ENCODE assay signal across 8 cellular contexts in genomic region chr3:107599755-107600122, GRCh38.
DNase-seq lines count a peak whose midpoint lies in the region; ATAC-seq, FAIRE-seq and TF ChIP-seq lines count a peak whose summit lies in the region.

No MANE protein-coding gene starts in this region.

- intact Hi-C loops in CD4-positive, alpha-beta T cell (cut with DNase I, micrococcal nuclease): loop anchor here in 1 of 2 experiments (5.0 kb wide), 1 partner anchor 77 kb away; the partner anchor contains the start of gene BBX

- FAIRE-seq in GM19239 (lab: Jason Lieb, UNC): no peak

- peaks cover 79% of the 10 kb centered on the region for H3K4me1 Mint-ChIP-seq in CD4-positive, alpha-beta T cell (ENCODE audit: low read depth)
- H3K4me1 Mint-ChIP-seq in neural crest cell: peaks cover 44% of the 10 kb centered on the region

- H3K27me3 Mint-ChIP-seq in CD4-positive, alpha-beta T cell: no peaks in the 10 kb centered on the region
- H3K27me3 Mint-ChIP-seq in neural crest cell (ENCODE audit: low read depth): no peaks in the 10 kb centered on the region

- POLR2A ChIA-PET in CD4-positive, alpha-beta T cell (lab: Charles Lee): interaction anchor here (0.9 to 2.3 kb wide), 7 partner anchors 15 to 169 kb away, joined by 3 to 11 read pairs (median 4); partner anchors contain the start of gene BBX

- no peaks in the 10 kb centered on the region for H3K27me3 ChIP-seq in CD4-positive, alpha-beta T cell (ENCODE audit: control insufficient read depth, insufficient read depth, low read length)
- H3K27me3 ChIP-seq in duodenal mucosa (ENCODE audit: control insufficient read depth in 1 of 2, insufficient read depth in 2 of 2, low read length in 2 of 2): no peaks in the 10 kb centered on the region

- DNase-seq in CD4-positive, alpha-beta T cell: no peak
- DNase-seq in neural crest cell (ENCODE audit: low read depth, low spot score) (no peak), AG08395 (ENCODE audit: low spot score) (no peak), GM19239 (ENCODE audit: insufficient read length, low spot score) (no peak), SW480 (ENCODE audit: low spot score) (no peak)
- no peak for DNase-seq in activated effector memory CD4-positive, alpha-beta T cell treated with Interleukin-2 at 50 U/mL for 16 hours

- CTCF ChIA-PET in CD4-positive, alpha-beta T cell (lab: Charles Lee): interaction anchor here (0.6 kb wide), 1 partner anchor 15 kb away, joined by 3 read pairs; no protein-coding TSS in a partner anchor

- peaks cover 23% of the 10 kb centered on the region for H3K36me3 Mint-ChIP-seq in CD4-positive, alpha-beta T cell (ENCODE audit: low read depth)
- peaks cover 19% of the 10 kb centered on the region for H3K36me3 Mint-ChIP-seq in neural crest cell (ENCODE audit: low read depth)

- H3K36me3 ChIP-seq in KOPT-K1 (ENCODE audit: insufficient read depth, low read length) (no peaks in the 10 kb centered on the region), duodenal mucosa (ENCODE audit: control insufficient read depth in 1 of 2, insufficient read depth in 2 of 2, low read length in 2 of 2) (no peaks in the 10 kb centered on the region)

- peak overlapping the region; percentile 86 for H3K4me3 Mint-ChIP-seq in CD4-positive, alpha-beta T cell
- H3K4me3 Mint-ChIP-seq in neural crest cell: no peak overlapping the region

- H3K9ac ChIP-seq in duodenal mucosa (ENCODE audit: low read depth in 1 of 2, low read length in 2 of 2): peak overlapping the region in 1 of 2 donors; percentile 67

- H3K9me3 ChIP-seq in CD4-positive, alpha-beta T cell (ENCODE audit: control insufficient read depth, low read length): no peaks in the 10 kb centered on the region
- H3K9me3 ChIP-seq in KOPT-K1 (ENCODE audit: insufficient read depth, low read length, poor library complexity, severe bottlenecking) (peaks cover 6% of the 10 kb centered on the region), duodenal mucosa (ENCODE audit: control insufficient read depth in 1 of 2, low read length in 2 of 2) (no peaks in the 10 kb centered on the region)

- peak overlapping the region; percentile 84 for H3K27ac Mint-ChIP-seq in CD4-positive, alpha-beta T cell
- H3K27ac Mint-ChIP-seq in neural crest cell (ENCODE audit: unreplicated experiment): peak overlapping the region; percentile 82

- no peaks in the 10 kb centered on the region for H3K9me3 Mint-ChIP-seq in CD4-positive, alpha-beta T cell
- peaks cover 6% of the 10 kb centered on the region for H3K9me3 Mint-ChIP-seq in neural crest cell

- peak overlapping the region; percentile 52 for H3K27ac ChIP-seq in CD4-positive, alpha-beta T cell (ENCODE audit: low read depth, low read length)
- H3K27ac ChIP-seq in KOPT-K1 (ENCODE audit: low read depth, low read length, poor library complexity, severe bottlenecking) (peak overlapping the region; percentile 64), duodenal mucosa (ENCODE audit: low read depth, low read length) (peak overlapping the region; percentile 44)

- no peak for TF ChIP-seq CTCF in CD4-positive, alpha-beta T cell (IDR thresholded peaks at IDR 0.05)
- TF ChIP-seq CTCF in neural crest cell (conservative IDR thresholded peaks at IDR 0.05): no peak

- H3K4me1 ChIP-seq in duodenal mucosa (ENCODE audit: control insufficient read depth in 1 of 2, insufficient read depth in 2 of 2, low read length in 2 of 2): peaks cover 14 to 21% of the 10 kb centered on the region in 2 donors

- ATAC-seq in CD4-positive, alpha-beta T cell (ENCODE audit: poor library complexity): peak; percentile 18

- H3K4me3 ChIP-seq in duodenal mucosa (ENCODE audit: low read depth in 1 of 2, low read length in 2 of 2): peak overlapping the region; percentile 69 to 73
